In genomic region chr19:41373993-41374392, GRCh38 we compare ENCODE assay signal across 8 cellular contexts. TPM values are rescaled to one million over a fixed set of nuclear protein-coding genes. Genes with fewer than 3 reads are reported as not detected.
A peak's percentile ranks its signal among the peaks of the same experiment; 100 is the strongest.
DNase-seq lines count a peak whose midpoint lies in the region; ATAC-seq and TF ChIP-seq lines count a peak whose summit lies in the region.

No MANE protein-coding gene starts in this region.

- peak overlapping the region in 2 of 5 donors; percentile 16 to 52 for H3K27ac ChIP-seq in stomach
- H3K27ac ChIP-seq in H9 (ENCODE audit: insufficient read length, low read depth, low read length), result no peak overlapping the region

- H4K20me1 ChIP-seq in H9 (ENCODE audit: control insufficient read depth, insufficient read depth, insufficient read length), result no peaks in the 10 kb centered on the region

- H2BK5ac ChIP-seq in H9 (ENCODE audit: insufficient read length, low read length), result no peak overlapping the region

- peaks cover 18 to 43% (median 35%) of the 10 kb centered on the region in 4 donors for H3K4me1 ChIP-seq in stomach
- H3K4me1 ChIP-seq in H9 (ENCODE audit: insufficient read depth, low read length), result peaks cover 2% of the 10 kb centered on the region; the same call in 1 of the 2 replicates

- no peak overlapping the region for H2AFZ ChIP-seq in H9 (ENCODE audit: low read length)

- H3K79me1 ChIP-seq in H9 (ENCODE audit: insufficient read depth, low read depth, low read length, poor library complexity, severe bottlenecking), result no peaks in the 10 kb centered on the region

- no peak for TF ChIP-seq POLR2A in stomach (IDR thresholded peaks at IDR 0.05)

- no peaks in the 10 kb centered on the region for H3K36me3 Mint-ChIP-seq in H9 (ENCODE audit: insufficient read depth in 1 of 3, low read depth in 3 of 3)

- H3K27ac Mint-ChIP-seq in H9, result no peak overlapping the region; a peak in 1 of 7 replicates

- no peak overlapping the region for H2BK12ac ChIP-seq in H9 (ENCODE audit: insufficient read length, low read depth, low read length)

- H3K9me3 ChIP-seq in stomach (no peaks in the 10 kb centered on the region), H9 (ENCODE audit: control insufficient read depth, low read depth, low read length) (no peaks in the 10 kb centered on the region)

- peaks cover 7% of the 10 kb centered on the region for H3K27me3 Mint-ChIP-seq in H9 (ENCODE audit: low read depth)

- no peak overlapping the region for H3K9ac ChIP-seq in H9 (ENCODE audit: extremely low read depth, insufficient read length, low read length)

- no peak overlapping the region for H4K5ac ChIP-seq in H9 (ENCODE audit: insufficient read length, low read depth, low read length)

- intact Hi-C loops in head of caudate nucleus (cut with DNase I), result no loop called here
- intact Hi-C loops in stomach (cut with DNase I; ENCODE audit: low total_unique reads), result no loop called here

- no peak overlapping the region for H3K4ac ChIP-seq in H9 (ENCODE audit: low read depth, low read length)

- H3K27me3 ChIP-seq in stomach, result no peaks in the 10 kb centered on the region
- no peaks in the 10 kb centered on the region for H3K27me3 ChIP-seq in H9 (ENCODE audit: insufficient read depth, low read length)

- H2BK120ac ChIP-seq in H9 (ENCODE audit: low read depth, low read length, poor library complexity, severe bottlenecking), result no peak overlapping the region

- no peaks in the 10 kb centered on the region for H3K79me2 ChIP-seq in H9 (ENCODE audit: insufficient read depth, low read length)

- TF ChIP-seq CTCF in stomach (IDR thresholded peaks at IDR 0.05) (no peak), H9 (conservative IDR thresholded peaks at IDR 0.05) (no peak)

- no peak overlapping the region for H3K14ac ChIP-seq in H9 (ENCODE audit: insufficient read depth, low read length)

- no peaks in the 10 kb centered on the region; a peak in 1 of 5 replicates for H3K9me3 Mint-ChIP-seq in H9

- H3T11ph ChIP-seq in H9 (ENCODE audit: low read length), result no peak overlapping the region

- no peak overlapping the region for H3K23ac ChIP-seq in H9 (ENCODE audit: insufficient read length, low read depth, low read length)

- no peak overlapping the region for H3K56ac ChIP-seq in H9 (ENCODE audit: insufficient read length, low read depth, low read length)

- no peak overlapping the region for H4K8ac ChIP-seq in H9 (replicated peaks; ENCODE audit: insufficient read length, low read depth, low read length)

- H3K23me2 ChIP-seq in H9 (ENCODE audit: insufficient read length, low read depth, low read length, poor library complexity, severe bottlenecking), result peaks cover 7% of the 10 kb centered on the region

- TF ChIP-seq EP300 in Ishikawa (IDR thresholded peaks at IDR 0.05; ENCODE audit: borderline replicate concordance) (peak; percentile 24; the same call in 1 of the 2 replicates), stomach (IDR thresholded peaks at IDR 0.05) (no peak)

- no peaks in the 10 kb centered on the region for H3K36me3 ChIP-seq in stomach

- no peak overlapping the region for H2BK20ac ChIP-seq in H9 (ENCODE audit: low read depth, low read length, poor library complexity, severe bottlenecking)

- H3K4me2 ChIP-seq in H9 (ENCODE audit: insufficient read depth, insufficient read length, low read length), result no peak overlapping the region

- ATAC-seq in SK-N-SH treated with all-trans-retinoic acid at 6 μM for 48 hours (peak; percentile 82), GM21737 (IDR thresholded peaks at IDR 0.05; ENCODE audit: unreplicated experiment) (no peak)

- no peak overlapping the region for H3K18ac ChIP-seq in H9 (ENCODE audit: insufficient read length, low read depth, low read length)

- H3K4me3 Mint-ChIP-seq in H9, result no peak overlapping the region; a peak in 1 of 5 replicates

- DNase-seq in head of caudate nucleus (peak; percentile 57 to 92 (median 84)), stomach (peak; percentile 88), SIG-M5 (lab: John Stamatoyannopoulos, UW) (no peak), H9 (no peak), SW480 (ENCODE audit: low spot score) (no peak)

- TF ChIP-seq RAD21 in Ishikawa (IDR thresholded peaks at IDR 0.05; ENCODE audit: low read depth), result peak; percentile 15; the same call in 1 of the 2 replicates

- H2AK5ac ChIP-seq in H9 (ENCODE audit: insufficient read length, low read length), result no peak overlapping the region

- no peak overlapping the region for H3K4me3 ChIP-seq in stomach

- no peak overlapping the region for H4K91ac ChIP-seq in H9 (ENCODE audit: insufficient read length, low read depth, low read length)

- H2BK15ac ChIP-seq in H9 (ENCODE audit: low read depth, low read length), result no peak overlapping the region

- peaks cover 12 to 19% of the 10 kb centered on the region in 2 experiments for H3K4me1 Mint-ChIP-seq in H9

- 23 to 27% (median 25%) methylated on average over 12 of the region's 12 CpGs for WGBS in stomach, 5 donors
- no CpG with 5 or more reads among the region's 12 CpGs for WGBS in H9 (ENCODE audit: extremely low coverage, insufficient read length, low lambda C conversion rate)

TF ChIP-seq in Ishikawa, 13 proteins besides CTCF, POLR2A, EP300 and RAD21 (continues in another document):
- TF ChIP-seq ZBTB7A (IDR thresholded peaks at IDR 0.05; ENCODE audit: low read depth), result no peak
- TF ChIP-seq EGR1 (IDR thresholded peaks at IDR 0.05), result no peak
- no peak for TF ChIP-seq CREB1 (IDR thresholded peaks at IDR 0.05; ENCODE audit: low read depth)
- no peak for TF ChIP-seq YY1 (IDR thresholded peaks at IDR 0.05; ENCODE audit: low read depth)
- no peak for TF ChIP-seq REST (IDR thresholded peaks at IDR 0.05; ENCODE audit: low read depth)

TF ChIP-seq in SK-N-SH treated with all-trans-retinoic acid at 6 μM for 48 hours, 23 proteins besides CTCF, POLR2A, EP300 and RAD21 (continues in another document):
- TF ChIP-seq ZNF70 (CRISPR knock-in tag; IDR thresholded peaks at IDR 0.05) (no peak), CSDC2 (CRISPR knock-in tag; IDR thresholded peaks at IDR 0.05) (no peak), TSHZ2 (CRISPR knock-in tag; IDR thresholded peaks at IDR 0.05) (peak; percentile 37; the same call in 1 of the 2 replicates), ESRRG (CRISPR knock-in tag; IDR thresholded peaks at IDR 0.05) (no peak), PATZ1 (CRISPR knock-in tag; IDR thresholded peaks at IDR 0.05; ENCODE audit: borderline replicate concordance) (no peak), TCF4 (CRISPR knock-in tag; IDR thresholded peaks at IDR 0.05; ENCODE audit: borderline replicate concordance) (peak; percentile 97)

RNA-seq across cellular contexts. Expression of gene TMEM91, which starts 2.3 kb away (rescaled TPM):
- 10 to 100 TPM in 2 of 5 donors, 1 to 10 TPM in 3; 2.3 to 76.3 (median 8.2) TPM for total RNA-seq in stomach
- polyA plus RNA-seq in stomach, result 10 to 100 TPM; 14.8 to 33.9 (median 22.4) TPM
- total RNA-seq in H9 (2021), result 5.7 and 6.1 TPM in 2 replicates

RNA-seq across cellular contexts. Expression of gene B9D2, which starts 10.0 kb away (rescaled TPM):
- 10 to 100 TPM in 1 of 5 donors, 1 to 10 TPM in 2, under 1 TPM in 1, not detected in 1; 0.58 to 20.3 (median 5.3) TPM for total RNA-seq in stomach
- polyA plus RNA-seq in stomach, result 10 to 100 TPM in 2 of 3 donors, 1 to 10 TPM in 1; 9.2 to 17.4 (median 10.7) TPM
- 4.8 and 5.2 TPM in 2 replicates for total RNA-seq in H9 (2021)

RNA-seq across cellular contexts. Expression of gene TGFB1, which starts 20.3 kb away (rescaled TPM):
- 10 to 100 TPM in 3 of 5 donors, 1 to 10 TPM in 2; 1.3 to 54.3 (median 13.6) TPM for total RNA-seq in stomach
- polyA plus RNA-seq in stomach, result 10 to 100 TPM; 10.2 to 15.6 (median 15.4) TPM
- 30.1 and 31.3 TPM in 2 replicates for total RNA-seq in H9 (2021)

RNA-seq across cellular contexts. Expression of gene EXOSC5, which starts 23.2 kb away (rescaled TPM):
- total RNA-seq in stomach, result 100 to 1,000 TPM in 1 of 5 donors, 10 to 100 TPM in 3, 1 to 10 TPM in 1; 4.8 to 131 (median 18.7) TPM
- polyA plus RNA-seq in stomach, result 10 to 100 TPM; 21.8 to 48.0 (median 26.0) TPM
- 58.7 and 62.1 TPM in 2 replicates for total RNA-seq in H9 (2021)

RNA-seq across cellular contexts. Expression of gene BCKDHA, which starts 23.6 kb away (rescaled TPM):
- 10 to 100 TPM in 4 of 5 donors, 1 to 10 TPM in 1; 1.8 to 55.4 (median 23.0) TPM for total RNA-seq in stomach
- 10 to 100 TPM; 48.7 to 80.6 (median 50.9) TPM for polyA plus RNA-seq in stomach
- 21.1 and 28.3 TPM in 2 replicates for total RNA-seq in H9 (2021)

Comparison
In these comparisons a context has a peak if more than half of its experiments do, and no peak if none do; other contexts are left out.
1. DNase-seq: peak in head of caudate nucleus (42 of 42) and stomach (single experiment); none in SIG-M5 (single experiment), H9 (single experiment) and SW480 (single experiment).